17 cellular contexts compared by ENCODE assay signal in genomic region chr18:77076111-77076510, GRCh38. TPM values are rescaled to one million over a fixed set of nuclear protein-coding genes. Genes with fewer than 3 reads are reported as not detected.
DNase-seq lines count a peak whose midpoint lies in the region; ATAC-seq and TF ChIP-seq lines count a peak whose summit lies in the region.
"Had no signal": no experiment of that assay in that cellular context is flagged by ENCODE, and none has a peak within 500 bp of the region (broad histone marks: within the 10 kb centered on the region; RNA-seq: fewer than 3 reads in every experiment).

No MANE protein-coding gene starts in this region.

- peak overlapping the region; percentile 94 to 98 for H3K27ac Mint-ChIP-seq in natural killer cell
- H3K27ac Mint-ChIP-seq in stimulated activated memory B cell treated with anti-CD40 and anti-IgM and Interleukin-4, amounts not matched to agents 10 μg/mL and 1 μg/mL and 100 μg/mL, for 72 hours = no peak overlapping the region

- no peak overlapping the region for H3K9ac ChIP-seq in mesendoderm (ENCODE audit: low read length)

- no peaks in the 10 kb centered on the region for H3K79me1 ChIP-seq in mesendoderm (ENCODE audit: low read length)

- H3K4me3 Mint-ChIP-seq in natural killer cell = no peak overlapping the region
- no peak overlapping the region for H3K4me3 Mint-ChIP-seq in stimulated activated memory B cell treated with anti-CD40 and anti-IgM and Interleukin-4, amounts not matched to agents 10 μg/mL and 1 μg/mL and 100 μg/mL, for 72 hours
- H3K4me3 Mint-ChIP-seq: CD14-positive monocyte had no signal

- no peak for TF ChIP-seq CTCF in VCaP (conservative IDR thresholded peaks at IDR 0.05)
- no peak for TF ChIP-seq CTCF in natural killer cell (IDR thresholded peaks at IDR 0.05)

- H4K5ac ChIP-seq in mesendoderm (ENCODE audit: low read length) = no peak overlapping the region

- H4K8ac ChIP-seq in mesendoderm (ENCODE audit: low read depth, low read length) = no peak overlapping the region

- H3K18ac ChIP-seq in mesendoderm (ENCODE audit: low read length) = no peak overlapping the region

- H2BK5ac ChIP-seq in mesendoderm (ENCODE audit: low read length) = no peak overlapping the region

- no CpG with 5 or more reads among the region's 9 CpGs for WGBS in mesendoderm (ENCODE audit: extremely low coverage, insufficient coverage, low lambda C conversion rate)

- H3K36me3 ChIP-seq in mesendoderm (ENCODE audit: control insufficient read depth, insufficient read depth, low read length) = no peaks in the 10 kb centered on the region

- no peak overlapping the region for H3K4me3 ChIP-seq in mesendoderm (ENCODE audit: low read length)

- no peak overlapping the region for H3K56ac ChIP-seq in mesendoderm (ENCODE audit: low read length)

- no peaks in the 10 kb centered on the region for H3K27me3 ChIP-seq in mesendoderm (ENCODE audit: insufficient read depth, low read length, poor library complexity)

- no peak overlapping the region for H3K4ac ChIP-seq in mesendoderm (ENCODE audit: low read depth, low read length)

- H3K9me3 Mint-ChIP-seq in natural killer cell = no peaks in the 10 kb centered on the region
- H3K9me3 Mint-ChIP-seq in stimulated activated memory B cell treated with anti-CD40 and anti-IgM and Interleukin-4, amounts not matched to agents 10 μg/mL and 1 μg/mL and 100 μg/mL, for 72 hours = no peaks in the 10 kb centered on the region
- H3K9me3 Mint-ChIP-seq: CD14-positive monocyte had no signal

- H3K36me3 Mint-ChIP-seq in natural killer cell = no peaks in the 10 kb centered on the region
- peaks cover 45% of the 10 kb centered on the region for H3K36me3 Mint-ChIP-seq in stimulated activated memory B cell treated with anti-CD40 and anti-IgM and Interleukin-4, amounts not matched to agents 10 μg/mL and 1 μg/mL and 100 μg/mL, for 72 hours

- H3K27me3 Mint-ChIP-seq in natural killer cell (ENCODE audit: low read depth in 2 of 2) = no peaks in the 10 kb centered on the region
- no peaks in the 10 kb centered on the region for H3K27me3 Mint-ChIP-seq in stimulated activated memory B cell treated with anti-CD40 and anti-IgM and Interleukin-4, amounts not matched to agents 10 μg/mL and 1 μg/mL and 100 μg/mL, for 72 hours

- peaks cover 87 to 92% of the 10 kb centered on the region in 2 donors for H3K4me1 Mint-ChIP-seq in natural killer cell
- H3K4me1 Mint-ChIP-seq in stimulated activated memory B cell treated with anti-CD40 and anti-IgM and Interleukin-4, amounts not matched to agents 10 μg/mL and 1 μg/mL and 100 μg/mL, for 72 hours = peaks cover 74% of the 10 kb centered on the region

- H2BK120ac ChIP-seq in mesendoderm (ENCODE audit: low read depth, low read length) = no peak overlapping the region

- no peak overlapping the region for H2BK15ac ChIP-seq in mesendoderm (replicated peaks; ENCODE audit: low read depth)

- H3K27ac ChIP-seq in VCaP (peak overlapping the region; percentile 64; the same call in 1 of the 2 replicates), mesendoderm (ENCODE audit: low read depth, low read length) (no peak overlapping the region)

- H3K23ac ChIP-seq in mesendoderm (ENCODE audit: low read length) = no peak overlapping the region

- H3K4me2 ChIP-seq in mesendoderm (ENCODE audit: low read length) = no peak overlapping the region

- H2AK5ac ChIP-seq in mesendoderm (ENCODE audit: low read length) = no peak overlapping the region

- H3K4me1 ChIP-seq in mesendoderm (ENCODE audit: control insufficient read depth, low read depth, low read length) = peaks cover 4% of the 10 kb centered on the region

- DNase-seq in Right ventricle myocardium inferior (ENCODE audit: missing footprints) (peak; percentile 14), left ventricle myocardium superior (no peak), natural killer cell (no peak), mesendoderm (no peak), iPS-NIHi11 (ENCODE audit: low spot score) (no peak)
- DNase-seq: COR-L47, DMS79, MM.1S, NCI-H1048, NCI-H1417 treated with DMSO at 0.1 percent for 48 hours, NCI-H187, NCI-H446, NCI-H526, OCI-M1 had no signal

- H3K79me2 ChIP-seq in mesendoderm (ENCODE audit: control insufficient read depth, insufficient read depth, low read length) = no peaks in the 10 kb centered on the region

- no peak for ATAC-seq in Right ventricle myocardium inferior
- no peak for ATAC-seq in left ventricle myocardium superior
- ATAC-seq in natural killer cell = no peak
- no peak for ATAC-seq in stimulated activated memory B cell treated with anti-CD40 and anti-IgM and Interleukin-4, amounts not matched to agents 10 μg/mL and 1 μg/mL and 100 μg/mL, for 72 hours

- intact Hi-C loops in Right ventricle myocardium inferior (cut with DNase I) = no loop called here
- intact Hi-C loops in left ventricle myocardium superior (cut with micrococcal nuclease) = no loop called here
- intact Hi-C loops in natural killer cell (cut with micrococcal nuclease) = no loop called here

RNA-seq across cellular contexts. Expression of gene MBP, which starts 56.5 kb away (rescaled TPM):
- total RNA-seq in Right ventricle myocardium inferior (34.9 TPM), left ventricle myocardium superior (32.7 TPM), natural killer cell (100 to 1,000 TPM; 183 to 344 (median 325) TPM)
- 5.9 TPM for polyA plus RNA-seq in mesendoderm (2013, experiment 1 of 2)
- polyA plus RNA-seq in mesendoderm (2013, experiment 2 of 2) = 6.3 TPM
